23 cellular contexts compared by ENCODE assay signal in genomic region chr2:84276585-84277255, GRCh38.
A peak's percentile ranks its signal among the peaks of the same experiment; 100 is the strongest.
DNase-seq lines count a peak whose midpoint lies in the region; ATAC-seq, FAIRE-seq and TF ChIP-seq lines count a peak whose summit lies in the region.
"Had no signal": no experiment of that assay in that cellular context is flagged by ENCODE, and none has a peak within 500 bp of the region (broad histone marks: within the 10 kb centered on the region; RNA-seq: fewer than 3 reads in every experiment).

No MANE protein-coding gene starts in this region.

- intact Hi-C loops in natural killer cell (cut with micrococcal nuclease), result no loop called here

- FAIRE-seq in small intestine (lab: Jason Lieb, UNC), result no peak
- FAIRE-seq: A549, G401.6, GM19239, HTR-8/SVneo, RCC 7860 had no signal

- H3K27me3 ChIP-seq in small intestine (ENCODE audit: control insufficient read depth in 2 of 2, insufficient read depth in 2 of 2, low read length in 2 of 2), result no peaks in the 10 kb centered on the region
- H3K27me3 ChIP-seq: MG63 had no signal

- peaks cover 39 to 41% of the 10 kb centered on the region in 2 donors for H3K4me1 Mint-ChIP-seq in natural killer cell
- peaks cover 11 to 34% of the 10 kb centered on the region in 2 donors for H3K4me1 Mint-ChIP-seq in natural killer cell treated with Interleukin-12 subunit alpha and Interleukin-12 subunit beta and Interleukin-15 and Interleukin-18, amount 100 ng/mL, for 72 hours (ENCODE audit: low read depth in 2 of 2)
- peaks cover 21 to 27% (median 27%) of the 10 kb centered on the region in 3 donors for H3K4me1 Mint-ChIP-seq in T-cell
- no peaks in the 10 kb centered on the region for H3K4me1 Mint-ChIP-seq in glutamatergic neuron (ENCODE audit: low read depth, unreplicated experiment)
- H3K4me1 Mint-ChIP-seq: B cell had no signal

- no peaks in the 10 kb centered on the region for H3K36me3 ChIP-seq in small intestine (ENCODE audit: control insufficient read depth in 2 of 2, insufficient read depth in 2 of 2, low read length in 2 of 2)
- H3K36me3 ChIP-seq: MG63, SJCRH30 had no signal

- no peak for TF ChIP-seq CTCF in natural killer cell (IDR thresholded peaks at IDR 0.05)
- no peak for TF ChIP-seq CTCF in epithelial cell of esophagus (IDR thresholded peaks at IDR 0.05; ENCODE audit: insufficient read depth, low read depth, low read length, missing control alignments)
- no peak for TF ChIP-seq CTCF in glutamatergic neuron (IDR thresholded peaks at IDR 0.05; ENCODE audit: partially characterized antibody, unreplicated experiment)

- H3K4me1 ChIP-seq in small intestine (ENCODE audit: control insufficient read depth in 2 of 2, insufficient read depth in 1 of 2, low read depth in 1 of 2, low read length in 1 of 2), result peaks cover 2% of the 10 kb centered on the region in 2 donors
- H3K4me1 ChIP-seq: A549, SJCRH30 had no signal

- H3K4me3 Mint-ChIP-seq in natural killer cell, result peak overlapping the region; percentile 62
- no peak overlapping the region for H3K4me3 Mint-ChIP-seq in natural killer cell treated with Interleukin-12 subunit alpha and Interleukin-12 subunit beta and Interleukin-15 and Interleukin-18, amount 100 ng/mL, for 72 hours
- H3K4me3 Mint-ChIP-seq in T-cell, result no peak overlapping the region
- no peak overlapping the region for H3K4me3 Mint-ChIP-seq in glutamatergic neuron (ENCODE audit: unreplicated experiment)
- H3K4me3 Mint-ChIP-seq: B cell; CD8-positive, alpha-beta T cell had no signal

- H3K27ac ChIP-seq in small intestine (ENCODE audit: low read depth in 1 of 2, low read length in 1 of 2), result no peak overlapping the region
- H3K27ac ChIP-seq: A549, SJCRH30 had no signal

- CTCF ChIA-PET in T-cell (lab: Charles Lee), result no interaction called here

- peak; percentile 46 to 77 (median 52) for ATAC-seq in natural killer cell
- no peak for ATAC-seq in natural killer cell treated with Interleukin-12 subunit alpha and Interleukin-12 subunit beta and Interleukin-15 and Interleukin-18, amount 100 ng/mL, for 72 hours
- ATAC-seq in T-cell (replicated peaks in 1 of 4), result peak in 3 of 4 experiments; percentile 40 to 74 (median 53)
- ATAC-seq in GM19467 (IDR thresholded peaks at IDR 0.05; ENCODE audit: unreplicated experiment), result no peak
- no peak for ATAC-seq in GM18505 (IDR thresholded peaks at IDR 0.05; ENCODE audit: unreplicated experiment)
- ATAC-seq: A549; CD8-positive, alpha-beta T cell had no signal

- no peaks in the 10 kb centered on the region for H3K9me3 ChIP-seq in small intestine (ENCODE audit: control insufficient read depth, low read depth)
- H3K9me3 ChIP-seq: A549, MG63, SJCRH30 had no signal

- DNase-seq in natural killer cell (no peak), T-cell (no peak), epithelial cell of esophagus (ENCODE audit: low read depth) (peak; percentile 19), small intestine (peak; percentile 63), glutamatergic neuron (no peak)
- DNase-seq in natural killer cell treated with Interleukin-12 subunit alpha and Interleukin-12 subunit beta and Interleukin-15 and Interleukin-18, amount 100 ng/mL, for 72 hours (ENCODE audit: low spot score), result no peak
- DNase-seq: CD8-positive, alpha-beta T cell; IMR-90; MG63; NCI-H1417 treated with DMSO at 0.1 percent for 48 hours; NCI-H187; NCI-H446; NCI-H526; OCI-M1; SJCRH30 had no signal

- H3K36me3 Mint-ChIP-seq in natural killer cell, result no peaks in the 10 kb centered on the region
- H3K36me3 Mint-ChIP-seq in natural killer cell treated with Interleukin-12 subunit alpha and Interleukin-12 subunit beta and Interleukin-15 and Interleukin-18, amount 100 ng/mL, for 72 hours, result no peaks in the 10 kb centered on the region
- H3K36me3 Mint-ChIP-seq in T-cell, result no peaks in the 10 kb centered on the region
- no peaks in the 10 kb centered on the region for H3K36me3 Mint-ChIP-seq in glutamatergic neuron (ENCODE audit: unreplicated experiment)
- H3K36me3 Mint-ChIP-seq: CD8-positive, alpha-beta T cell had no signal

- H3K9me3 Mint-ChIP-seq in natural killer cell (no peaks in the 10 kb centered on the region), T-cell (no peaks in the 10 kb centered on the region), glutamatergic neuron (ENCODE audit: unreplicated experiment) (no peaks in the 10 kb centered on the region)
- H3K9me3 Mint-ChIP-seq in natural killer cell treated with Interleukin-12 subunit alpha and Interleukin-12 subunit beta and Interleukin-15 and Interleukin-18, amount 100 ng/mL, for 72 hours, result no peaks in the 10 kb centered on the region
- H3K9me3 Mint-ChIP-seq: CD8-positive, alpha-beta T cell had no signal

- no peak overlapping the region for H3K4me3 ChIP-seq in epithelial cell of esophagus (ENCODE audit: low read length)
- H3K4me3 ChIP-seq in small intestine (ENCODE audit: low read depth in 1 of 2, low read length in 2 of 2), result no peak overlapping the region
- H3K4me3 ChIP-seq: A549, MG63, SJCRH30 had no signal

- POLR2A ChIA-PET in T-cell (lab: Charles Lee), result no interaction called here

- TF ChIP-seq POLR2A in GM18505 (IDR thresholded peaks at IDR 0.05; ENCODE audit: borderline replicate concordance, extremely low read depth, insufficient read depth, insufficient read length), result no peak

- H3K27ac Mint-ChIP-seq in natural killer cell, result no peak overlapping the region
- no peak overlapping the region for H3K27ac Mint-ChIP-seq in natural killer cell treated with Interleukin-12 subunit alpha and Interleukin-12 subunit beta and Interleukin-15 and Interleukin-18, amount 100 ng/mL, for 72 hours
- H3K27ac Mint-ChIP-seq in T-cell, result no peak overlapping the region
- no peak overlapping the region for H3K27ac Mint-ChIP-seq in glutamatergic neuron (ENCODE audit: unreplicated experiment)
- H3K27ac Mint-ChIP-seq: B cell; CD8-positive, alpha-beta T cell had no signal

- peaks cover 2 to 9% of the 10 kb centered on the region in 2 donors for H3K27me3 Mint-ChIP-seq in natural killer cell (ENCODE audit: low read depth in 2 of 2)
- H3K27me3 Mint-ChIP-seq in natural killer cell treated with Interleukin-12 subunit alpha and Interleukin-12 subunit beta and Interleukin-15 and Interleukin-18, amount 100 ng/mL, for 72 hours, result peaks cover 0 to 8% of the 10 kb centered on the region in 2 donors
- peaks cover 15 to 16% of the 10 kb centered on the region in 2 donors for H3K27me3 Mint-ChIP-seq in T-cell
- peaks cover 3% of the 10 kb centered on the region for H3K27me3 Mint-ChIP-seq in glutamatergic neuron (ENCODE audit: unreplicated experiment)

Comparison
In these comparisons a context has a peak if more than half of its experiments do, and no peak if none do; other contexts are left out.
1. ATAC-seq: peak in natural killer cell (3 of 3) and T-cell (3 of 4); none in natural killer cell treated with Interleukin-12 subunit alpha and Interleukin-12 subunit beta and Interleukin-15 and Interleukin-18, amount 100 ng/mL, for 72 hours (0 of 2), GM19467 (single experiment) and GM18505 (single experiment).
2. DNase-seq: peak in epithelial cell of esophagus (single experiment) and small intestine (single experiment); none in natural killer cell (single experiment), natural killer cell treated with Interleukin-12 subunit alpha and Interleukin-12 subunit beta and Interleukin-15 and Interleukin-18, amount 100 ng/mL, for 72 hours (single experiment), T-cell (0 of 34) and glutamatergic neuron (single experiment).